Comparison of ENCODE assay signal across 8 cellular contexts in the genomic region with DNA sequence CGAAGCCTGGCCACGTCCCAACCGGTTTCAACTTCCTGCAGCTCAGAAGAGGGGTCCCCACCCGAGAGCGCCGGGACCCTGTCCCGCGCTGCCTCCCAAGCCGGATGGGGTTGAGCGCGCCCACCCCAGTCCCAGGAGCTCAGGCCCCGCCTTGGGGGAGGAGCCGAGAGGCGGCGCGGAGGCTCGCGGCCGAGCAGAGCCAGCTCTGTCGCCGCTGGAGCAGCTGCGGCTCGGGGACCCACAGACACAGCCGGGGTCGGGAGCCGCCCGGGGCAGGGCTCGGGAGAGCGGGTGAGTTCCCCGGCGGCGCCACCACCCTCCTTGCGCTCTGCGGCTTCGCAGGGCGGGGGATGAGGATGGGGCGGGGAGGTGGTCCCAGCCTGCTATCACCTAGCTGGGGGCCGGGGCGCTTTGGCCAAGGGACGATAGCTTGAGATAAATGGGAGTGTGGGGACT. TPM values are rescaled to one million over a fixed set of nuclear protein-coding genes. Genes with fewer than 3 reads are reported as not detected.
DNase-seq lines count a peak whose midpoint lies in the region; ATAC-seq and TF ChIP-seq lines count a peak whose summit lies in the region.

A gene (plus strand): TSS at position 196 of the 456 bp plus-strand sequence. CDS start 30,229 bp downstream, outside the sequence.

- H3K4me1 ChIP-seq in duodenal mucosa (ENCODE audit: control insufficient read depth in 1 of 2, insufficient read depth in 2 of 2, low read length in 2 of 2), result peaks cover 9 to 10% of the 10 kb centered on the region in 2 donors

- ATAC-seq in GM21576 (IDR thresholded peaks at IDR 0.05; ENCODE audit: unreplicated experiment), result peak; percentile 45

- no peaks in the 10 kb centered on the region for H3K36me3 Mint-ChIP-seq in mesothelial cell of epicardium

- peaks cover 17 to 28% of the 10 kb centered on the region in 2 donors for H3K27me3 ChIP-seq in duodenal mucosa (ENCODE audit: control insufficient read depth in 1 of 2, insufficient read depth in 2 of 2, low read length in 2 of 2)

- H3K27me3 Mint-ChIP-seq in mesothelial cell of epicardium (ENCODE audit: low read depth), result peaks cover 69% of the 10 kb centered on the region

- DNase-seq in DMS114 treated with DMSO at 0.1 percent for 48 hours (lab: John Stamatoyannopoulos, UW; ENCODE audit: unreplicated experiment) (peak; percentile 12), NAMALWA (ENCODE audit: low spot score) (peak; percentile 84), mesothelial cell of epicardium (ENCODE audit: low spot score in 2 of 2, unreplicated experiment in 2 of 2) (peak; percentile 25 to 60), NCI-H2029 treated with DMSO at 0.1 percent for 48 hours (lab: John Stamatoyannopoulos, UW) (no peak)
- DNase-seq in activated CD4-positive, alpha-beta T cell treated with anti-CD3 and anti-CD28 coated beads, Interleukin-2, amount 50 U/mL, for 4 hours, result peak; percentile 63 to 67
- DNase-seq in stimulated activated CD8-positive, alpha-beta memory T cell treated with anti-CD3 and anti-CD28 coated beads, Interleukin-15, amount 100 ng/mL, for 1 hour (ENCODE audit: low read depth), result peak; percentile 59

- no peak within 1 kb of the TSS for H3K27ac Mint-ChIP-seq in mesothelial cell of epicardium

- H3K9me3 ChIP-seq in duodenal mucosa (ENCODE audit: control insufficient read depth in 1 of 2, low read length in 2 of 2), result no peaks in the 10 kb centered on the region

- peak within 1 kb of the TSS; percentile 25 to 48 for H3K9ac ChIP-seq in duodenal mucosa (ENCODE audit: low read depth in 1 of 2, low read length in 2 of 2)

- H3K9me3 Mint-ChIP-seq in mesothelial cell of epicardium, result no peaks in the 10 kb centered on the region

- peak within 1 kb of the TSS; percentile 59 to 69 for H3K4me3 ChIP-seq in duodenal mucosa (ENCODE audit: low read depth in 1 of 2, low read length in 2 of 2)

- peak within 1 kb of the TSS; percentile 66 for H3K27ac ChIP-seq in duodenal mucosa (ENCODE audit: low read depth, low read length)

- H3K36me3 ChIP-seq in duodenal mucosa (ENCODE audit: control insufficient read depth in 1 of 2, insufficient read depth in 2 of 2, low read length in 2 of 2), result no peaks in the 10 kb centered on the region

- peaks cover 7% of the 10 kb centered on the region for H3K4me1 Mint-ChIP-seq in mesothelial cell of epicardium

- TF ChIP-seq CTCF in mesothelial cell of epicardium (IDR thresholded peaks at IDR 0.05; ENCODE audit: unreplicated experiment), result no peak

- peak within 1 kb of the TSS; percentile 67 for H3K4me3 Mint-ChIP-seq in mesothelial cell of epicardium

RNA-seq across cellular contexts. Expression of the gene that starts here (rescaled TPM):
- 0.04 TPM in 1 of 3 replicates, not detected in the others for total RNA-seq in mesothelial cell of epicardium

Comparison
In these comparisons a context has a peak if more than half of its experiments do, and no peak if none do; other contexts are left out.
1. Peak in DNase-seq in mesothelial cell of epicardium; RNA of the gene not detected or under 1 TPM.